ENCODE assay signal across 12 cellular contexts in the genomic region with DNA sequence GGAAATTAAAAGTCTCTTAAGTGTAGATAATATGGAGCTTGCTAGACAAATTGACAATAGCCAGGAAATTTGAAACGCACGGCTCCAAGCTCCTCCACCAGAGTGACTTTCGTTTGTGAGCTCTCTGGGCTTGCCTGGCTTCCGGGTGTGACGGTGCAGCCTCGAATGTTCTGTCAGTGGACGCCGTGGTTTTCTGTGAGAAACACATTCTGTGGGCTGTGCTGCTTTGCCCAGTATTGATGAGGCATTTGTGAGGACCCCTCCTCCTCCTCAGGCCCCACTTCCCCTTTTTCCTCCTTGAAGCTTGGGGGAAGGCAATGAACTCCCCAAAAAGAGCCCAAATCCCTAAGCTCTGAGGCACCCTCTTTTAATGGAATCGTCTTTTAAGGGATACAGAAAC. TPM values are rescaled to one million over a fixed set of nuclear protein-coding genes. Genes with fewer than 3 reads are reported as not detected.
DNase-seq lines count a peak whose midpoint lies in the region; ATAC-seq and TF ChIP-seq lines count a peak whose summit lies in the region.
"Had no signal": no experiment of that assay in that cellular context is flagged by ENCODE, and none has a peak within 500 bp of the region (broad histone marks: within the 10 kb centered on the region; RNA-seq: fewer than 3 reads in every experiment).

No MANE protein-coding gene starts in this region.

- no peaks in the 10 kb centered on the region for H3K9me3 ChIP-seq in adipocyte (ENCODE audit: control insufficient read depth, low read length)
- H3K9me3 ChIP-seq in mucosa of descending colon: no peaks in the 10 kb centered on the region
- no peaks in the 10 kb centered on the region for H3K9me3 ChIP-seq in upper lobe of left lung

- H3K4me1 ChIP-seq in adipocyte (ENCODE audit: control insufficient read depth, insufficient read depth, low read length) (no peaks in the 10 kb centered on the region), mucosa of descending colon (ENCODE audit: low read depth) (no peaks in the 10 kb centered on the region), upper lobe of left lung (peaks cover 0 to 7% (median 3%) of the 10 kb centered on the region in 4 donors)

- no peak for TF ChIP-seq POLR2A in upper lobe of left lung (IDR thresholded peaks at IDR 0.05)

- peak; percentile 27 for ATAC-seq in mucosa of descending colon
- ATAC-seq in upper lobe of left lung (ENCODE audit: low FRiP score in 2 of 2): peak; percentile 44 to 72
- no peak for ATAC-seq in HG03442 (IDR thresholded peaks at IDR 0.05; ENCODE audit: unreplicated experiment)
- ATAC-seq: activated T-helper 17 cell treated with anti-CD3 and anti-CD28 coated beads, Interleukin-2, amount 50 U/mL, for 72 hours had no signal

- peak overlapping the region; percentile 52 for H3K9ac ChIP-seq in adipocyte (ENCODE audit: low read length)

- H3K36me3 ChIP-seq in adipocyte (ENCODE audit: control insufficient read depth, insufficient read depth, low read length, severe bottlenecking): no peaks in the 10 kb centered on the region
- H3K36me3 ChIP-seq in mucosa of descending colon (ENCODE audit: low read depth): no peaks in the 10 kb centered on the region
- no peaks in the 10 kb centered on the region for H3K36me3 ChIP-seq in upper lobe of left lung

- TF ChIP-seq CTCF in mucosa of descending colon (IDR thresholded peaks at IDR 0.05): no peak
- no peak for TF ChIP-seq CTCF in upper lobe of left lung (IDR thresholded peaks at IDR 0.05)

- H3K27me3 ChIP-seq in adipocyte (replicated peaks; ENCODE audit: control insufficient read depth, insufficient read depth, low read length): no peaks in the 10 kb centered on the region
- H3K27me3 ChIP-seq in upper lobe of left lung: no peaks in the 10 kb centered on the region

- H3K27ac ChIP-seq in upper lobe of left lung: peak overlapping the region in 2 of 4 donors; percentile 32 to 53

- intact Hi-C loops in mucosa of descending colon (cut with DNase I, micrococcal nuclease): no loop called here

- TF ChIP-seq EP300 in upper lobe of left lung (IDR thresholded peaks at IDR 0.05): no peak

- peak; percentile 5 for DNase-seq in stimulated activated CD4-positive, alpha-beta T cell treated with anti-CD3 and anti-CD28 coated beads, Interleukin-12 subunit alpha, Interleukin-12 subunit beta, amount 100 ng/mL, for 4 hours
- no peak for DNase-seq in stimulated activated CD4-positive, alpha-beta T cell treated with anti-CD3 and anti-CD28 coated beads, Interleukin-4, amount 100 ng/mL, for 24 hours
- DNase-seq in adipocyte (ENCODE audit: low read depth): no peak
- peak in 1 of 3 donors; percentile 13 for DNase-seq in mucosa of descending colon
- no peak for DNase-seq in upper lobe of left lung
- DNase-seq in NCI-H774 (lab: John Stamatoyannopoulos, UW): no peak
- DNase-seq in DMS 273 treated with DMSO at 0.1 percent for 48 hours (lab: John Stamatoyannopoulos, UW): no peak
- DNase-seq: endodermal cell, kidney glomerular epithelial cell, NCI-H524 had no signal

- 48 to 49% methylated on average over 8 of the region's 9 CpGs for WGBS in upper lobe of left lung, 2 donors

- H3K4me3 ChIP-seq in adipocyte (ENCODE audit: low read length) (peak overlapping the region; percentile 68), mucosa of descending colon (no peak overlapping the region), upper lobe of left lung (peak overlapping the region in 3 of 4 donors; percentile 10 to 26 (median 26))

RNA-seq across cellular contexts. Expression of a gene that starts 40.7 kb away (rescaled TPM):
- total RNA-seq in mucosa of descending colon: 10 to 100 TPM; 40.4 to 82.8 (median 53.3) TPM
- 100 to 1,000 TPM in 2 of 6 donors, 10 to 100 TPM in 4; 40.2 to 553 (median 73.4) TPM for total RNA-seq in upper lobe of left lung
